Comparison of ENCODE assay signal across 1 cellular context in the genomic region with DNA sequence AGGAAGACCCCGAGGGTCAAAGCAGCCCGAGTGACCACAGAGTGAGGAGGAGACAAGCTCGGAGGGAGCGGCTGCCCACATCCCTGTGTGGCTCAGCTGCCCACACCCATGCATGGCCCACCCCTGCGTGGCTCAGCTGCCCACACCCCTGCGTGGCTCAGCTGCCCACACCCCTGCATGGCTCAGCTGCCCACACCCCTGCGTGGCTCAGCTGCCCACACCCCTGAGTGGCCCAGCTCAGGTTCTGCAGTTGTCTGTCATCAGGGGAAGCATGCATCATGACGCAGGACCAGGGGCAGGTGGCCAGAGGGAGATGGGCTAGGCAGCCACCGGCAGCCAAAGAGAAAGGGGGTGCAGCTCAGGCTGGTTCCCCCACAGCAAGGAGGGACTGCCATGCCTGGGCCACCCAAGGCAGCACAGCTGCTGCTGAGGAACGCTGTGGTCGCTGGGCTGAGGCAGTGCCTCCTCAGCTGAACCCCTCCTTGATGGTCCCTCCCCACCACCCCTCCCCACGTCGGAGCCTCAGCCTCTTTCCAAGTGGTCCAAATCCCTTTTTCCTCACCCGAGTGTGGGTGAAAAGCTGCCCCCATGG.
TF ChIP-seq lines count a peak whose summit lies in the region.

No MANE protein-coding gene starts in this region.

TF ChIP-seq in HEK293T, 16 proteins besides CTCF, POLR2A, EP300 and RAD21:
- TF ChIP-seq LEF1 (IDR thresholded peaks at IDR 0.05; ENCODE audit: borderline replicate concordance) (no peak), SUZ12 (IDR thresholded peaks at IDR 0.05) (no peak), FOXM1 (IDR thresholded peaks at IDR 0.05; ENCODE audit: borderline replicate concordance) (no peak)
TF ChIP-seq in HEK293T: peak in this region for 0.
